In genomic region chr6:5143625-5144311, GRCh38 we compare ENCODE assay signal across 8 cellular contexts. TPM values are rescaled to one million over a fixed set of nuclear protein-coding genes. Genes with fewer than 3 reads are reported as not detected.
DNase-seq lines count a peak whose midpoint lies in the region; ATAC-seq and TF ChIP-seq lines count a peak whose summit lies in the region.

No MANE protein-coding gene starts in this region.

- H3K4me1 Mint-ChIP-seq in activated naive CD4-positive, alpha-beta T cell treated with anti-CD3 and anti-CD28 coated beads for 36 hours (ENCODE audit: low read depth), result no peaks in the 10 kb centered on the region
- H3K4me1 Mint-ChIP-seq in progenitor cell of endocrine pancreas (ENCODE audit: low read depth), result peaks cover 3% of the 10 kb centered on the region

- H3K4me3 ChIP-seq in SK-N-SH (ENCODE audit: low read depth in 2 of 2, low read length in 1 of 2), result no peak overlapping the region; a peak in 1 of 4 replicates

- H3K9ac ChIP-seq in SK-N-SH, result no peak overlapping the region

- WGBS in SK-N-SH (ENCODE audit: low lambda C conversion rate), result 49% methylated on average over 9 of the region's 9 CpGs

- no peak overlapping the region for H2AFZ ChIP-seq in SK-N-SH (ENCODE audit: low read depth)

- H3K79me2 ChIP-seq in SK-N-SH (ENCODE audit: insufficient read depth), result no peaks in the 10 kb centered on the region

- H3K9me2 ChIP-seq in SK-N-SH, result no peaks in the 10 kb centered on the region

- TF ChIP-seq RAD21 in SK-N-SH (IDR thresholded peaks at IDR 0.05; ENCODE audit: low read length), result peak; percentile 97

- no peaks in the 10 kb centered on the region for H3K9me3 ChIP-seq in SK-N-SH

- H3K27me3 Mint-ChIP-seq in activated naive CD4-positive, alpha-beta T cell treated with anti-CD3 and anti-CD28 coated beads for 36 hours (ENCODE audit: low read depth), result no peaks in the 10 kb centered on the region
- no peaks in the 10 kb centered on the region for H3K27me3 Mint-ChIP-seq in progenitor cell of endocrine pancreas

- no peaks in the 10 kb centered on the region for H3F3A ChIP-seq in SK-N-SH (replicated peaks; ENCODE audit: insufficient read depth)

- no peak overlapping the region for H3K27ac ChIP-seq in SK-N-SH (ENCODE audit: low read depth in 2 of 2, low read length in 1 of 2)

- H3K4me3 Mint-ChIP-seq in activated naive CD4-positive, alpha-beta T cell treated with anti-CD3 and anti-CD28 coated beads for 36 hours, result no peak overlapping the region
- no peak overlapping the region for H3K4me3 Mint-ChIP-seq in progenitor cell of endocrine pancreas (ENCODE audit: low read depth)

- TF ChIP-seq EP300 in SK-N-SH (IDR thresholded peaks at IDR 0.05; ENCODE audit: borderline replicate concordance in 1 of 2, low read depth in 1 of 2, low read length in 1 of 2), result no peak

- peak; percentile 53 for ATAC-seq in GM19372 (IDR thresholded peaks at IDR 0.05; ENCODE audit: low read depth, unreplicated experiment)

- H3K9me3 Mint-ChIP-seq in activated naive CD4-positive, alpha-beta T cell treated with anti-CD3 and anti-CD28 coated beads for 36 hours, result no peaks in the 10 kb centered on the region
- no peaks in the 10 kb centered on the region for H3K9me3 Mint-ChIP-seq in progenitor cell of endocrine pancreas (ENCODE audit: low read depth)

- H3K36me3 ChIP-seq in SK-N-SH (replicated peaks in 1 of 2; ENCODE audit: control insufficient read depth in 1 of 2, insufficient read depth in 2 of 2, low read length in 1 of 2), result no peaks in the 10 kb centered on the region

- peaks cover 2% of the 10 kb centered on the region for H3K36me3 Mint-ChIP-seq in activated naive CD4-positive, alpha-beta T cell treated with anti-CD3 and anti-CD28 coated beads for 36 hours (ENCODE audit: low read depth)
- no peaks in the 10 kb centered on the region for H3K36me3 Mint-ChIP-seq in progenitor cell of endocrine pancreas (ENCODE audit: insufficient read depth)

- DNase-seq in AG08395 (ENCODE audit: low spot score) (peak; percentile 79), NCI-H128 (lab: John Stamatoyannopoulos, UW; ENCODE audit: unreplicated experiment) (peak; percentile 58), SK-N-SH (peak; percentile 77), head of caudate nucleus (peak; percentile 78 to 97 (median 93)), progenitor cell of endocrine pancreas (ENCODE audit: low spot score, unreplicated experiment) (peak; percentile 69), ureter (ENCODE audit: low spot score) (peak; percentile 85)
- peak; percentile 92 for DNase-seq in activated naive CD4-positive, alpha-beta T cell treated with anti-CD3 and anti-CD28 coated beads for 36 hours

- no peaks in the 10 kb centered on the region for H3K27me3 ChIP-seq in SK-N-SH (ENCODE audit: insufficient read depth)

- POLR2A ChIA-PET in SK-N-SH (lab: Yijun Ruan, JAX), result no interaction called here

- intact Hi-C loops in activated naive CD4-positive, alpha-beta T cell treated with anti-CD3 and anti-CD28 coated beads for 36 hours (cut with micrococcal nuclease), result loop anchor here (1.0 to 5.0 kb wide), 6 partner anchors 69 to 1404 kb away; partner anchors contain the start of gene LYRM4
- intact Hi-C loops in head of caudate nucleus (cut with DNase I), result loop anchor here (10.0 kb wide), 1 partner anchor 1401 kb away; no protein-coding TSS in a partner anchor

- CTCF ChIA-PET in SK-N-SH (lab: Yijun Ruan, JAX), result interaction anchor here (0.6 to 2.7 kb wide), 77 partner anchors 9 to 1410 kb away, joined by 3 to 25 read pairs (median 4); partner anchors contain the start of genes FARS2 and LYRM4
- CTCF ChIA-PET in activated naive CD4-positive, alpha-beta T cell treated with anti-CD3 and anti-CD28 coated beads for 36 hours (lab: Charles Lee), result interaction anchor here (0.6 to 2.5 kb wide), 45 partner anchors 8 to 712 kb away, joined by 3 to 26 read pairs (median 4); no protein-coding TSS in a partner anchor

- no peak overlapping the region for H3K27ac Mint-ChIP-seq in activated naive CD4-positive, alpha-beta T cell treated with anti-CD3 and anti-CD28 coated beads for 36 hours
- H3K27ac Mint-ChIP-seq in progenitor cell of endocrine pancreas, result no peak overlapping the region

- TF ChIP-seq CTCF in SK-N-SH (IDR thresholded peaks at IDR 0.05) (peak; percentile 96), progenitor cell of endocrine pancreas (IDR thresholded peaks at IDR 0.05; ENCODE audit: unreplicated experiment) (peak; percentile 93)

- no peaks in the 10 kb centered on the region for H3K4me1 ChIP-seq in SK-N-SH (ENCODE audit: control insufficient read depth in 1 of 2, insufficient read depth in 2 of 2, low read depth in 1 of 2, low read length in 1 of 2)

- H3K4me2 ChIP-seq in SK-N-SH, result no peak overlapping the region

- H4K20me1 ChIP-seq in SK-N-SH (ENCODE audit: insufficient read depth), result no peaks in the 10 kb centered on the region

TF ChIP-seq in SK-N-SH, 30 proteins besides CTCF, POLR2A, EP300 and RAD21:
- TF ChIP-seq GATA2 (CRISPR knock-in tag; IDR thresholded peaks at IDR 0.05), result no peak
- TF ChIP-seq SMC3 (IDR thresholded peaks at IDR 0.05; ENCODE audit: low read depth, low read length), result peak; percentile 94

RNA-seq across cellular contexts. Expression of gene PPP1R3G, which starts 58.6 kb away (rescaled TPM):
- polyA plus RNA-seq in SK-N-SH (2012; rRNA removed), result 0.08 and 0.10 TPM in 2 replicates
- polyA plus RNA-seq in SK-N-SH (2012; cell fraction: cytosol; rRNA removed), result 0.04 and 0.08 TPM in 2 replicates
- polyA plus RNA-seq in SK-N-SH (2012; cell fraction: nucleus; rRNA removed), result 0.09 and 0.12 TPM in 2 replicates
- not detected for total RNA-seq in activated naive CD4-positive, alpha-beta T cell treated with anti-CD3 and anti-CD28 coated beads for 36 hours
- total RNA-seq in progenitor cell of endocrine pancreas (0.07 TPM in 1 of 2 replicates, not detected in the other), ureter (2.9 TPM)
